ENCODE assay signal across 17 cellular contexts in the genomic region with DNA sequence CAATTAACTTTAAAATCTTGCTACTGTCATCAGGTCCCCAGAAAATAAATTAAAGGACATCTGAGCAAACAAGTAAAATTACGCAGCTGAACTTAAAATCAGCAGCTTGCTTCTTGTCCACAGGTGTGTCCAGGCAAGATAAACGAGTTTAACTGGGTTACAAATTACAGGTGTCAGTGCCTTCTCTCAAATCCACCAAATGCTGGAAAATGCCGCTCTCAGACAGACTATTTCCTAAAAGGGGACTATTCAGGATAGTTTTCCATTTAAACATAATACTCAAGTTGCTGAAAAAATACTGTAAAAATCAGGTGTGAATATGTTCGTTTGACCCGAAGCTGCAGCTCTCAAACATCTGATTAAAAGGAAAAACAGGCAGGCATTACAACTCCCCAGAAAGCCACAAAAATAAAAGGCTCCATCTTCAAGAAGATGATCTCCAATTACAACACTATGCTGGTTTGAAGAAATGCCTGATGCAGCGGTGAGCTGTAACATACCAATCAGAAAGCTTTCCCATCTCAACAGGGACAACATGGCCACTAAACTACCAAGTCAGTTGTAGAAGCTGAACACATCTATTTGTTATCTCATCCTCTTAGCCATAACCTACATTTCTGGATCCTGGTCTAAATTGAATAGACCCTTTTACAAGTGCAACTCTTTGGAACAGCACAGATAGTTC.
DNase-seq lines count a peak whose midpoint lies in the region; TF ChIP-seq lines count a peak whose summit lies in the region.
"Had no signal": no experiment of that assay in that cellular context is flagged by ENCODE, and none has a peak within 500 bp of the region (broad histone marks: within the 10 kb centered on the region; RNA-seq: fewer than 3 reads in every experiment).

No MANE protein-coding gene starts in this region.

- no peak overlapping the region for H3K4me3 Mint-ChIP-seq in neural progenitor cell
- H3K4me3 Mint-ChIP-seq: CD8-positive, alpha-beta memory T cell; HFFc6 had no signal

- no peaks in the 10 kb centered on the region for H3K9me3 Mint-ChIP-seq in neural progenitor cell
- H3K9me3 Mint-ChIP-seq: CD8-positive, alpha-beta memory T cell had no signal

- intact Hi-C loops in OCI-LY7 (cut with micrococcal nuclease; ENCODE audit: unreplicated experiment), result loop anchor here (2.0 kb wide), 1 partner anchor 81 kb away; no protein-coding TSS in a partner anchor

- H3K36me3 ChIP-seq in MM.1S (replicated peaks; ENCODE audit: insufficient read depth, low read length) (no peaks in the 10 kb centered on the region), OCI-LY7 (ENCODE audit: insufficient read depth, low read length) (no peaks in the 10 kb centered on the region), smooth muscle cell (ENCODE audit: low read depth) (no peaks in the 10 kb centered on the region), neural progenitor cell (no peaks in the 10 kb centered on the region)

- WGBS in smooth muscle cell (ENCODE audit: low lambda C conversion rate), result 68% methylated on average over 6 of the region's 6 CpGs

- H3K27me3 Mint-ChIP-seq in neural progenitor cell (ENCODE audit: insufficient read depth, low read depth), result no peaks in the 10 kb centered on the region

- H3K27me3 ChIP-seq in MM.1S (replicated peaks; ENCODE audit: insufficient read depth, low read length) (no peaks in the 10 kb centered on the region), smooth muscle cell (ENCODE audit: low read depth) (no peaks in the 10 kb centered on the region), neural progenitor cell (no peaks in the 10 kb centered on the region)

- DNase-seq in NCI-H748 (lab: John Stamatoyannopoulos, UW; ENCODE audit: unreplicated experiment) (peak; percentile 63), NCI-H748 treated with DMSO at 0.1 percent for 48 hours (lab: John Stamatoyannopoulos, UW) (no peak), MM.1S (no peak), OCI-LY7 (ENCODE audit: low spot score) (peak; percentile 21), smooth muscle cell (lab: John Stamatoyannopoulos, UW; ENCODE audit: unreplicated experiment) (no peak), 8988T (no peak), neural progenitor cell (ENCODE audit: low spot score) (no peak)
- DNase-seq: C1 segment of cervical spinal cord; CD8-positive, alpha-beta memory T cell; DMS79 treated with DMSO at 0.1 percent for 48 hours; HFFc6; NCI-H1436; NCI-H2029 treated with DMSO at 0.1 percent for 48 hours; NCI-H774; PC-3; RPMI8226 had no signal

- TF ChIP-seq CTCF in MM.1S (IDR thresholded peaks at IDR 0.05; ENCODE audit: low read length) (no peak), OCI-LY7 (conservative IDR thresholded peaks at IDR 0.05; ENCODE audit: low read length) (no peak), smooth muscle cell (IDR thresholded peaks at IDR 0.05; ENCODE audit: borderline replicate concordance, insufficient read depth, poor library complexity, severe bottlenecking) (no peak), neural progenitor cell (IDR thresholded peaks at IDR 0.05) (no peak)

- H3K36me3 Mint-ChIP-seq in neural progenitor cell, result no peaks in the 10 kb centered on the region
- H3K36me3 Mint-ChIP-seq: CD8-positive, alpha-beta memory T cell had no signal

- H3K9me3 ChIP-seq in MM.1S (replicated peaks; ENCODE audit: insufficient read depth, low read length) (no peaks in the 10 kb centered on the region), OCI-LY7 (ENCODE audit: low read length) (no peaks in the 10 kb centered on the region), smooth muscle cell (replicated peaks; ENCODE audit: low read depth) (no peaks in the 10 kb centered on the region), neural progenitor cell (ENCODE audit: low read depth) (no peaks in the 10 kb centered on the region)

- POLR2A ChIA-PET in OCI-LY7 (lab: Charles Lee), result interaction anchor here (0.8 to 2.2 kb wide), 8 partner anchors 10 to 80 kb away, joined by 3 to 9 read pairs (median 6); no protein-coding TSS in a partner anchor

- peaks cover 96% of the 10 kb centered on the region for H3K79me2 ChIP-seq in MM.1S (ENCODE audit: low read length)
- H3K79me2 ChIP-seq in OCI-LY7 (ENCODE audit: insufficient read depth, low read depth, low read length), result peaks cover 19% of the 10 kb centered on the region; the same call in 1 of the 2 replicates
- H3K79me2 ChIP-seq in smooth muscle cell (ENCODE audit: low read depth), result peaks cover 25% of the 10 kb centered on the region
- H3K79me2 ChIP-seq in neural progenitor cell (ENCODE audit: low read depth), result peaks cover 10% of the 10 kb centered on the region

- H3K4me2 ChIP-seq in MM.1S (ENCODE audit: low read depth, low read length), result peak overlapping the region; percentile 12; the same call in 1 of the 2 replicates
- H3K4me2 ChIP-seq in OCI-LY7 (ENCODE audit: low read length), result peak overlapping the region; percentile 66
- H3K4me2 ChIP-seq in smooth muscle cell, result peak overlapping the region; percentile 8
- no peak overlapping the region for H3K4me2 ChIP-seq in neural progenitor cell

- H3K27ac Mint-ChIP-seq in neural progenitor cell, result no peak overlapping the region
- H3K27ac Mint-ChIP-seq: CD8-positive, alpha-beta memory T cell; HFFc6 had no signal

- H3K4me1 Mint-ChIP-seq in neural progenitor cell, result peaks cover 15% of the 10 kb centered on the region
- H3K4me1 Mint-ChIP-seq: CD8-positive, alpha-beta memory T cell had no signal

- H3K9me2 ChIP-seq in MM.1S (replicated peaks; ENCODE audit: insufficient read depth, low read length), result no peaks in the 10 kb centered on the region
- no peaks in the 10 kb centered on the region for H3K9me2 ChIP-seq in OCI-LY7 (ENCODE audit: insufficient read depth, low read length)

- H3K4me1 ChIP-seq in MM.1S (ENCODE audit: low read length) (0 out of 2 replicates have a peak, but pooled peaks cover 3% of the 10 kb centered on the region), OCI-LY7 (ENCODE audit: insufficient read depth, low read length, poor library complexity, severe bottlenecking) (peaks cover 69% of the 10 kb centered on the region), smooth muscle cell (ENCODE audit: low read depth) (no peaks in the 10 kb centered on the region), neural progenitor cell (peaks cover 9% of the 10 kb centered on the region)

- H3F3A ChIP-seq in MM.1S (ENCODE audit: insufficient read depth, low read length) (peaks cover 3% of the 10 kb centered on the region; the same call in 1 of the 2 replicates), smooth muscle cell (ENCODE audit: low read depth) (no peaks in the 10 kb centered on the region), neural progenitor cell (ENCODE audit: low read depth) (no peaks in the 10 kb centered on the region)

- H3K9ac ChIP-seq in MM.1S (ENCODE audit: low read length) (no peak overlapping the region), smooth muscle cell (ENCODE audit: low read depth) (no peak overlapping the region), neural progenitor cell (no peak overlapping the region)

- no TSS peak for BruUV-seq in OCI-LY7 (replicated peaks; lab: Mats Ljungman, UMichigan)

- no peak overlapping the region for H3K27ac ChIP-seq in MM.1S (ENCODE audit: low read length)
- peak overlapping the region; percentile 21 for H3K27ac ChIP-seq in OCI-LY7 (ENCODE audit: low read depth, low read length, poor library complexity, severe bottlenecking)
- no peak overlapping the region for H3K27ac ChIP-seq in smooth muscle cell (ENCODE audit: low read depth)
- H3K27ac ChIP-seq in neural progenitor cell, result no peak overlapping the region

- H4K20me1 ChIP-seq in MM.1S (ENCODE audit: insufficient read depth, low read length) (no peaks in the 10 kb centered on the region), OCI-LY7 (ENCODE audit: insufficient read depth, low read length) (no peaks in the 10 kb centered on the region), smooth muscle cell (ENCODE audit: low read depth) (peaks cover 100% of the 10 kb centered on the region), neural progenitor cell (ENCODE audit: low read depth) (peaks cover 55% of the 10 kb centered on the region)

- H3K4me3 ChIP-seq in MM.1S (ENCODE audit: low read length) (no peak overlapping the region), OCI-LY7 (ENCODE audit: low read depth, low read length, poor library complexity, severe bottlenecking) (peak overlapping the region; percentile 10), smooth muscle cell (no peak overlapping the region), neural progenitor cell (no peak overlapping the region)
- H3K4me3 ChIP-seq: K562 had no signal

- H2AFZ ChIP-seq in MM.1S (ENCODE audit: low read length), result no peak overlapping the region
- H2AFZ ChIP-seq in OCI-LY7 (ENCODE audit: low read length), result no peak overlapping the region; the same call in 1 of the 2 replicates
- H2AFZ ChIP-seq in smooth muscle cell (ENCODE audit: low read depth), result no peak overlapping the region
- no peak overlapping the region for H2AFZ ChIP-seq in neural progenitor cell (replicated peaks)

- CTCF ChIA-PET in OCI-LY7 (lab: Charles Lee; ENCODE audit: unreplicated experiment), result interaction anchor here (1.0 kb wide), 1 partner anchor 31 kb away, joined by 3 read pairs; no protein-coding TSS in a partner anchor

Comparison
In these comparisons a context has a peak if more than half of its experiments do, and no peak if none do; other contexts are left out.
1. DNase-seq: peak in NCI-H748 (single experiment) and OCI-LY7 (single experiment); none in NCI-H748 treated with DMSO at 0.1 percent for 48 hours (single experiment), MM.1S (single experiment), smooth muscle cell (single experiment), 8988T (single experiment) and neural progenitor cell (single experiment).